ENCODE assay signal across 9 cellular contexts in genomic region chr2:102226612-102227351, GRCh38. TPM values are rescaled to one million over a fixed set of nuclear protein-coding genes. Genes with fewer than 3 reads are reported as not detected.
A peak's percentile ranks its signal among the peaks of the same experiment; 100 is the strongest.
DNase-seq lines count a peak whose midpoint lies in the region; ATAC-seq and TF ChIP-seq lines count a peak whose summit lies in the region.
"Had no signal": no experiment of that assay in that cellular context is flagged by ENCODE, and none has a peak within 500 bp of the region (broad histone marks: within the 10 kb centered on the region; RNA-seq: fewer than 3 reads in every experiment).

No MANE protein-coding gene starts in this region.

- POLR2A ChIA-PET in activated CD4-positive, alpha-beta memory T cell treated with anti-CD3 and anti-CD28 coated beads, Interleukin-2, amount 10 ng/mL, durations not matched to agents 7 days and 5 days (lab: Charles Lee) = no interaction called here

- H3K36me3 Mint-ChIP-seq in GM23338 (ENCODE audit: low read depth) = no peaks in the 10 kb centered on the region
- peaks cover 10% of the 10 kb centered on the region for H3K36me3 Mint-ChIP-seq in activated CD4-positive, alpha-beta memory T cell treated with anti-CD3 and anti-CD28 coated beads, Interleukin-2, amount 10 ng/mL, durations not matched to agents 7 days and 5 days (ENCODE audit: low read depth)

- no peak overlapping the region for H3K27ac ChIP-seq in GM23338 (ENCODE audit: low read depth)
- peak overlapping the region; percentile 70 to 83 (median 81) for H3K27ac ChIP-seq in gastroesophageal sphincter

- H2AFZ ChIP-seq in GM23338 = peak overlapping the region; percentile 60; the same call in 1 of the 2 replicates

- H3K27ac Mint-ChIP-seq in GM23338 = no peak overlapping the region; the same call in 1 of the 2 replicates
- peak overlapping the region; percentile 78 for H3K27ac Mint-ChIP-seq in activated CD4-positive, alpha-beta memory T cell treated with anti-CD3 and anti-CD28 coated beads, Interleukin-2, amount 10 ng/mL, durations not matched to agents 7 days and 5 days

- H3K9me3 ChIP-seq in gastroesophageal sphincter (no peaks in the 10 kb centered on the region), skeletal muscle satellite cell (replicated peaks; ENCODE audit: low read length) (no peaks in the 10 kb centered on the region)

- peak overlapping the region; percentile 78 for H3K9ac ChIP-seq in skeletal muscle satellite cell (ENCODE audit: low read depth, low read length)

- DNase-seq in GM23338 (ENCODE audit: low spot score) = no peak
- no peak for DNase-seq in activated CD4-positive, alpha-beta memory T cell treated with anti-CD3 and anti-CD28 coated beads, Interleukin-2, amount 10 ng/mL, durations not matched to agents 7 days and 5 days
- DNase-seq in activated effector memory CD4-positive, alpha-beta T cell treated with anti-CD3 and anti-CD28 coated beads, Interleukin-2, amount 50 U/mL, for 16 hours = no peak
- DNase-seq in stimulated activated CD4-positive, alpha-beta T cell treated with anti-CD3 and anti-CD28 coated beads, Interleukin-4, amount 100 ng/mL, for 4 hours = no peak
- no peak for DNase-seq in SKM-1 (lab: John Stamatoyannopoulos, UW; ENCODE audit: unreplicated experiment)
- DNase-seq: NCI-H1417 treated with DMSO at 0.1 percent for 48 hours had no signal

- H3K27me3 ChIP-seq in GM23338 (ENCODE audit: insufficient read depth) (no peaks in the 10 kb centered on the region), gastroesophageal sphincter (no peaks in the 10 kb centered on the region), skeletal muscle satellite cell (ENCODE audit: control insufficient read depth, insufficient read depth, low read length) (no peaks in the 10 kb centered on the region)

- H3K4me3 ChIP-seq in GM23338 (no peak overlapping the region), gastroesophageal sphincter (no peak overlapping the region), skeletal muscle satellite cell (ENCODE audit: low read length) (no peak overlapping the region)

- H3K4me2 ChIP-seq in GM23338 (no peak overlapping the region), skeletal muscle satellite cell (ENCODE audit: low read length) (peak overlapping the region; percentile 52)

- H3K4me1 Mint-ChIP-seq in GM23338 = peaks cover 15% of the 10 kb centered on the region
- H3K4me1 Mint-ChIP-seq in activated CD4-positive, alpha-beta memory T cell treated with anti-CD3 and anti-CD28 coated beads, Interleukin-2, amount 10 ng/mL, durations not matched to agents 7 days and 5 days = peaks cover 47% of the 10 kb centered on the region

- H3K9me2 ChIP-seq in GM23338 (ENCODE audit: insufficient read depth) = 0 out of 2 replicates have a peak, but pooled peaks cover 4% of the 10 kb centered on the region

- H3K9me3 Mint-ChIP-seq in GM23338 = no peaks in the 10 kb centered on the region
- peaks cover 11% of the 10 kb centered on the region for H3K9me3 Mint-ChIP-seq in activated CD4-positive, alpha-beta memory T cell treated with anti-CD3 and anti-CD28 coated beads, Interleukin-2, amount 10 ng/mL, durations not matched to agents 7 days and 5 days

- H3K27me3 Mint-ChIP-seq in GM23338 (ENCODE audit: insufficient read depth, low read depth, poor library complexity) = no peaks in the 10 kb centered on the region
- H3K27me3 Mint-ChIP-seq in activated CD4-positive, alpha-beta memory T cell treated with anti-CD3 and anti-CD28 coated beads, Interleukin-2, amount 10 ng/mL, durations not matched to agents 7 days and 5 days = peaks cover 7% of the 10 kb centered on the region

- CTCF ChIA-PET in activated CD4-positive, alpha-beta memory T cell treated with anti-CD3 and anti-CD28 coated beads, Interleukin-2, amount 10 ng/mL, durations not matched to agents 7 days and 5 days (lab: Charles Lee) = interaction anchor here (0.8 to 1.0 kb wide), 2 partner anchors 13 to 14 kb away, joined by 4 to 5 read pairs; no protein-coding TSS in a partner anchor

- TF ChIP-seq CTCF in GM23338 (conservative IDR thresholded peaks at IDR 0.05; ENCODE audit: low read depth in 2 of 2) = no peak
- no peak for TF ChIP-seq CTCF in gastroesophageal sphincter (IDR thresholded peaks at IDR 0.05)

- H3K4me1 ChIP-seq in GM23338 (ENCODE audit: insufficient read depth) (peaks cover 13% of the 10 kb centered on the region), gastroesophageal sphincter (peaks cover 0 to 29% (median 17%) of the 10 kb centered on the region in 3 donors), skeletal muscle satellite cell (ENCODE audit: control insufficient read depth, insufficient read depth, low read length) (peaks cover 40% of the 10 kb centered on the region)

- H3K36me3 ChIP-seq in GM23338 (ENCODE audit: insufficient read depth) (no peaks in the 10 kb centered on the region), gastroesophageal sphincter (no peaks in the 10 kb centered on the region), skeletal muscle satellite cell (ENCODE audit: insufficient read depth, low read length) (no peaks in the 10 kb centered on the region)

- H3K79me2 ChIP-seq in GM23338 (replicated peaks; ENCODE audit: insufficient read depth) = no peaks in the 10 kb centered on the region

- WGBS in gastroesophageal sphincter (ENCODE audit: low coverage in 1 of 2), 2 donors = 54 to 66% methylated on average over 4 to 6 of the region's 6 CpGs

- ATAC-seq in GM23338 (no peak), gastroesophageal sphincter (no peak), GM21447 (IDR thresholded peaks at IDR 0.05; ENCODE audit: unreplicated experiment) (no peak)

- no peaks in the 10 kb centered on the region for H3F3A ChIP-seq in GM23338 (replicated peaks; ENCODE audit: low read depth)

- no peak overlapping the region for H3K4me3 Mint-ChIP-seq in GM23338
- no peak overlapping the region for H3K4me3 Mint-ChIP-seq in activated CD4-positive, alpha-beta memory T cell treated with anti-CD3 and anti-CD28 coated beads, Interleukin-2, amount 10 ng/mL, durations not matched to agents 7 days and 5 days

- no peak for TF ChIP-seq POLR2A in gastroesophageal sphincter (IDR thresholded peaks at IDR 0.05)

- no peaks in the 10 kb centered on the region for H4K20me1 ChIP-seq in GM23338 (replicated peaks; ENCODE audit: insufficient read depth)

- TF ChIP-seq EP300 in gastroesophageal sphincter (IDR thresholded peaks at IDR 0.05) = no peak

TF ChIP-seq in GM23338, 12 proteins besides CTCF, POLR2A, EP300 and RAD21 (continues in another document):
- TF ChIP-seq NANOG (IDR thresholded peaks at IDR 0.05; ENCODE audit: borderline replicate concordance) (no peak), ZNF331 (CRISPR knock-in tag; IDR thresholded peaks at IDR 0.05; ENCODE audit: low read depth) (no peak), ZNF114 (CRISPR knock-in tag; IDR thresholded peaks at IDR 0.05) (no peak), STAT1 (IDR thresholded peaks at IDR 0.05; ENCODE audit: unreplicated experiment) (no peak), EZH2phosphoT487 (IDR thresholded peaks at IDR 0.05; ENCODE audit: unreplicated experiment) (no peak), REST (IDR thresholded peaks at IDR 0.05; ENCODE audit: unreplicated experiment) (no peak)

RNA-seq across cellular contexts. Expression of gene IL1RL2, which starts 40.0 kb away (rescaled TPM):
- total RNA-seq in GM23338 (2014; rRNA removed; shearing (Covaris generic)) = not detected in 2 replicates
- polyA plus RNA-seq in GM23338 (2016; fragmentation: Nextera tagmentation; extraction: Ambion mirVana) = not detected in 2 replicates
- not detected for total RNA-seq in activated CD4-positive, alpha-beta memory T cell treated with anti-CD3 and anti-CD28 coated beads, Interleukin-2, amount 10 ng/mL, durations not matched to agents 7 days and 5 days
- total RNA-seq in gastroesophageal sphincter = under 1 TPM in 3 of 4 donors, not detected in 1; 0.40 to 0.87 (median 0.47) TPM
- 0.66 and 1.5 TPM in 2 replicates for total RNA-seq in skeletal muscle satellite cell (2012; rRNA removed)
